In the genomic region with DNA sequence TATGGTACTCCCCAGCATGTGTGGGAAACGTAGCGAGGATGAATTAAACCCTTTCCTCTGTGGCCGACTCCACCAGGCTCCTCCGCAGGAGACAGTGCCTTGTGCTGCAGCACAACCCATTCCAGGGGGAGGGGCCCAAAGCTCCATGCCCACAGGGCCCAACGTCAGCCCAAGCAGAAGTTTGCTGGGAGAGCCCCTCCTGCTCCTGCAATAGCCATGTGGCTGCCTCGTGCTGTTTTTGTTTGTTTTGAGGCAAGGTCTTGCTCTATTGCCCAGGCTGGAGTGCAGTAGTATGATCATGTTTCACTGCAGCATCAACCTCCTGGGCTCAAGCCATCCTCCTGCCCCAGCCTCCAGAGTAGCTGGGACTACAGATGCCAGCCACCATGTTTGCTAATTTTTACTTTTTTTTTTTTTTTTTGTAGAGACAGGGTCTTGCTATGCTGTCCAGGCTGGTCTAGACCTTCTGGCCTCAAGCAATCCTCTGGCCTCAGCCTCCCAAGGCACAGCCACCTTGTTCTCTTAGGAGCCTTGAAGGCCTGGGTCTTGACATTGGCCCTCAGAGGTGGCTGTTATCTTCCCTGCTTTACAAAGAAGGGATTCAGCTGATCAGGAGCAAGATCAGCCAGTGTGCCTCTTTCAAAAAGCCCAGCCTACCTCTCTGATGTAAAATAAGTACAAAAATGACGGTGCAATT, we compare ENCODE assay signal across 15 cellular contexts.
DNase-seq lines count a peak whose midpoint lies in the region; ATAC-seq, FAIRE-seq and TF ChIP-seq lines count a peak whose summit lies in the region.
"Had no signal": no experiment of that assay in that cellular context is flagged by ENCODE, and none has a peak within 500 bp of the region (broad histone marks: within the 10 kb centered on the region; RNA-seq: fewer than 3 reads in every experiment).

No MANE protein-coding gene starts in this region.

- peaks cover 10% of the 10 kb centered on the region for H3K4me1 Mint-ChIP-seq in activated naive CD4-positive, alpha-beta T cell treated with anti-CD3 and anti-CD28 coated beads, Interleukin-2, amount 50 U/mL, for 24 hours
- H3K4me1 Mint-ChIP-seq in activated naive CD4-positive, alpha-beta T cell treated with anti-CD3 and anti-CD28 coated beads for 36 hours (ENCODE audit: low read depth) = peaks cover 10% of the 10 kb centered on the region
- peaks cover 12% of the 10 kb centered on the region for H3K4me1 Mint-ChIP-seq in activated T-helper 17 cell treated with anti-CD3 and anti-CD28 coated beads, Interleukin-2, amount 50 U/mL, for 72 hours
- H3K4me1 Mint-ChIP-seq in stimulated activated effector memory CD8-positive, alpha-beta T cell treated with anti-CD3 and anti-CD28 coated beads, Interleukin-12 subunit alpha, Interleukin-12 subunit beta, amount 100 ng/mL, for 72 hours = peaks cover 13% of the 10 kb centered on the region

- H3K27ac Mint-ChIP-seq in activated naive CD4-positive, alpha-beta T cell treated with anti-CD3 and anti-CD28 coated beads, Interleukin-2, amount 50 U/mL, for 24 hours = no peak overlapping the region
- H3K27ac Mint-ChIP-seq in activated naive CD4-positive, alpha-beta T cell treated with anti-CD3 and anti-CD28 coated beads for 36 hours = no peak overlapping the region
- no peak overlapping the region for H3K27ac Mint-ChIP-seq in activated T-helper 17 cell treated with anti-CD3 and anti-CD28 coated beads, Interleukin-2, amount 50 U/mL, for 72 hours
- H3K27ac Mint-ChIP-seq in stimulated activated effector memory CD8-positive, alpha-beta T cell treated with anti-CD3 and anti-CD28 coated beads, Interleukin-12 subunit alpha, Interleukin-12 subunit beta, amount 100 ng/mL, for 72 hours = no peak overlapping the region
- H3K27ac Mint-ChIP-seq: H9 had no signal

- H3K36me3 Mint-ChIP-seq in activated naive CD4-positive, alpha-beta T cell treated with anti-CD3 and anti-CD28 coated beads, Interleukin-2, amount 50 U/mL, for 24 hours = no peaks in the 10 kb centered on the region
- no peaks in the 10 kb centered on the region for H3K36me3 Mint-ChIP-seq in activated naive CD4-positive, alpha-beta T cell treated with anti-CD3 and anti-CD28 coated beads for 36 hours (ENCODE audit: low read depth)
- H3K36me3 Mint-ChIP-seq in activated T-helper 17 cell treated with anti-CD3 and anti-CD28 coated beads, Interleukin-2, amount 50 U/mL, for 72 hours (ENCODE audit: low read depth) = no peaks in the 10 kb centered on the region
- H3K36me3 Mint-ChIP-seq in stimulated activated effector memory CD8-positive, alpha-beta T cell treated with anti-CD3 and anti-CD28 coated beads, Interleukin-12 subunit alpha, Interleukin-12 subunit beta, amount 100 ng/mL, for 72 hours = peaks cover 8% of the 10 kb centered on the region

- H3K27me3 Mint-ChIP-seq in activated naive CD4-positive, alpha-beta T cell treated with anti-CD3 and anti-CD28 coated beads, Interleukin-2, amount 50 U/mL, for 24 hours = peaks cover 2% of the 10 kb centered on the region
- peaks cover 10% of the 10 kb centered on the region for H3K27me3 Mint-ChIP-seq in activated naive CD4-positive, alpha-beta T cell treated with anti-CD3 and anti-CD28 coated beads for 36 hours (ENCODE audit: low read depth)
- peaks cover 6% of the 10 kb centered on the region for H3K27me3 Mint-ChIP-seq in activated T-helper 17 cell treated with anti-CD3 and anti-CD28 coated beads, Interleukin-2, amount 50 U/mL, for 72 hours

- intact Hi-C loops in activated naive CD4-positive, alpha-beta T cell treated with anti-CD3 and anti-CD28 coated beads for 36 hours (cut with micrococcal nuclease) = loop anchor here (5.0 kb wide), 1 partner anchor 97 kb away; no protein-coding TSS in a partner anchor

- no peak for TF ChIP-seq POLR2A in H54 (IDR thresholded peaks at IDR 0.05; ENCODE audit: low read depth, low read length)

- DNase-seq in activated naive CD4-positive, alpha-beta T cell treated with anti-CD3 and anti-CD28 coated beads for 36 hours = no peak
- DNase-seq in NCI-H146 (lab: John Stamatoyannopoulos, UW) (peak; percentile 25), H54 (ENCODE audit: insufficient read length, low spot score) (no peak)
- no peak for DNase-seq in stimulated activated effector memory CD8-positive, alpha-beta T cell treated with anti-CD3 and anti-CD28 coated beads, Interleukin-12 subunit alpha, Interleukin-12 subunit beta, amount 100 ng/mL, for 72 hours (ENCODE audit: low spot score in 2 of 2)
- DNase-seq: DMS 273 treated with DMSO at 0.1 percent for 48 hours, H9, IMR-90, NCI-H2029, Right ventricle myocardium superior, SK-N-SH had no signal

- H3K4me3 Mint-ChIP-seq in activated naive CD4-positive, alpha-beta T cell treated with anti-CD3 and anti-CD28 coated beads, Interleukin-2, amount 50 U/mL, for 24 hours = peak overlapping the region; percentile 81
- no peak overlapping the region for H3K4me3 Mint-ChIP-seq in activated naive CD4-positive, alpha-beta T cell treated with anti-CD3 and anti-CD28 coated beads for 36 hours
- peak overlapping the region; percentile 82 for H3K4me3 Mint-ChIP-seq in activated T-helper 17 cell treated with anti-CD3 and anti-CD28 coated beads, Interleukin-2, amount 50 U/mL, for 72 hours
- peak overlapping the region; percentile 67 for H3K4me3 Mint-ChIP-seq in stimulated activated effector memory CD8-positive, alpha-beta T cell treated with anti-CD3 and anti-CD28 coated beads, Interleukin-12 subunit alpha, Interleukin-12 subunit beta, amount 100 ng/mL, for 72 hours
- H3K4me3 Mint-ChIP-seq: H9 had no signal

- ATAC-seq in activated T-helper 17 cell treated with anti-CD3 and anti-CD28 coated beads, Interleukin-2, amount 50 U/mL, for 72 hours (replicated peaks) = no peak
- ATAC-seq in stimulated activated effector memory CD8-positive, alpha-beta T cell treated with anti-CD3 and anti-CD28 coated beads, Interleukin-12 subunit alpha, Interleukin-12 subunit beta, amount 100 ng/mL, for 72 hours = no peak
- no peak for ATAC-seq in GM21737 (IDR thresholded peaks at IDR 0.05; ENCODE audit: unreplicated experiment)

- FAIRE-seq in H54 (lab: Jason Lieb, UNC) = no peak
- FAIRE-seq: GM12892, RCC 7860 had no signal

- no peaks in the 10 kb centered on the region for H3K9me3 Mint-ChIP-seq in activated naive CD4-positive, alpha-beta T cell treated with anti-CD3 and anti-CD28 coated beads, Interleukin-2, amount 50 U/mL, for 24 hours
- H3K9me3 Mint-ChIP-seq in activated naive CD4-positive, alpha-beta T cell treated with anti-CD3 and anti-CD28 coated beads for 36 hours = no peaks in the 10 kb centered on the region
- no peaks in the 10 kb centered on the region for H3K9me3 Mint-ChIP-seq in activated T-helper 17 cell treated with anti-CD3 and anti-CD28 coated beads, Interleukin-2, amount 50 U/mL, for 72 hours
- H3K9me3 Mint-ChIP-seq in stimulated activated effector memory CD8-positive, alpha-beta T cell treated with anti-CD3 and anti-CD28 coated beads, Interleukin-12 subunit alpha, Interleukin-12 subunit beta, amount 100 ng/mL, for 72 hours = no peaks in the 10 kb centered on the region

- CTCF ChIA-PET in activated naive CD4-positive, alpha-beta T cell treated with anti-CD3 and anti-CD28 coated beads for 36 hours (lab: Charles Lee) = interaction anchor here (1.2 kb wide), 1 partner anchor 45 kb away, joined by 3 read pairs; no protein-coding TSS in a partner anchor
